In the genomic region with DNA sequence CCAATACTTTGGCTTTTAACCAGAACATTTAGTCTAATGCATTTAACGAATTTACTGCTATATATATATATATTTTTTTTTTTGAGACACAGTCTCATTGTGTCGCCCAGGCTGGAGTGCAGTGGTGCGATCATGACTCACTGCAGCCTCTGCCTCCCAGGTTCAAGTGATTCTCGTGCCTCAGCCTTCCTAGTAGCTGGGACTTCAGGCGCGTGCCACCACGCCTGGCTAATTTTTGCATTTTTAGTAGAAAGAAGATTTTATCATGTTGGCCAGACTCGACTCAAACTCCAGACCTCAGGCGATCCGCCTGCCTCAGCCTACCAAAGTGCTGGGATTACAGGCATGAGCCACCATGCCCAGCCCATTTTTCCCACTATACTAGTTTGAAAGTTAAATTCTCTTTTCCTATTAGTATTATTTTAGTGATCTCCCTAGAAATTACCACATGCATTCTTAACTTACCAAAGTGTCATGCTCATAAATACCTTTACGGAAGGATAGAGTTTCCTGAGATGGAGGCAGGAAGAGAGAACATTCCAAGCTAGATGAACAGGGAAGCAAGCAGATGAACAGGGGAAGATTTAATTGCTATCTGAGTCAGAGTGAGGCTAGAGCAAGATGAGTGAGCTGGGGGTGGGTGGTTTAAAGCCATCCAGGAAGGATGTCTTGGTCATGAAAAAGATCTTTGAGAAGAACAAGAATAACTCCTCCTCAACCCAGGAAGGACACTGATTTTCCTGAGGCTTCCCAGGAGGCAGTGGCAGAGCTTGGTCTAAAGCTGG, we compare ENCODE assay signal across 1 cellular context.
TF ChIP-seq lines count a peak whose summit lies in the region.

No MANE protein-coding gene starts in this region.

TF ChIP-seq in IMR-90, 13 proteins besides CTCF, POLR2A, EP300 and RAD21:
- TF ChIP-seq, protein P1, sequence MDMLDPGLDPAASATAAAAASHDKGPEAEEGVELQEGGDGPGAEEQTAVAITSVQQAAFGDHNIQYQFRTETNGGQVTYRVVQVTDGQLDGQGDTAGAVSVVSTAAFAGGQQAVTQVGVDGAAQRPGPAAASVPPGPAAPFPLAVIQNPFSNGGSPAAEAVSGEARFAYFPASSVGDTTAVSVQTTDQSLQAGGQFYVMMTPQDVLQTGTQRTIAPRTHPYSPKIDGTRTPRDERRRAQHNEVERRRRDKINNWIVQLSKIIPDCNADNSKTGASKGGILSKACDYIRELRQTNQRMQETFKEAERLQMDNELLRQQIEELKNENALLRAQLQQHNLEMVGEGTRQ (IDR thresholded peaks at IDR 0.05; ENCODE audit: low read depth, low read length), result no peak
- TF ChIP-seq CEBPB (IDR thresholded peaks at IDR 0.05; ENCODE audit: low read depth, low read length), result no peak
- no peak for TF ChIP-seq CHD1 (IDR thresholded peaks at IDR 0.05; ENCODE audit: low read depth, low read length)
- TF ChIP-seq, protein P2, sequence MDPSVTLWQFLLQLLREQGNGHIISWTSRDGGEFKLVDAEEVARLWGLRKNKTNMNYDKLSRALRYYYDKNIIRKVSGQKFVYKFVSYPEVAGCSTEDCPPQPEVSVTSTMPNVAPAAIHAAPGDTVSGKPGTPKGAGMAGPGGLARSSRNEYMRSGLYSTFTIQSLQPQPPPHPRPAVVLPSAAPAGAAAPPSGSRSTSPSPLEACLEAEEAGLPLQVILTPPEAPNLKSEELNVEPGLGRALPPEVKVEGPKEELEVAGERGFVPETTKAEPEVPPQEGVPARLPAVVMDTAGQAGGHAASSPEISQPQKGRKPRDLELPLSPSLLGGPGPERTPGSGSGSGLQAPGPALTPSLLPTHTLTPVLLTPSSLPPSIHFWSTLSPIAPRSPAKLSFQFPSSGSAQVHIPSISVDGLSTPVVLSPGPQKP (IDR thresholded peaks at IDR 0.05; ENCODE audit: borderline replicate concordance, low read depth, low read length), result no peak
- TF ChIP-seq SMC3 (IDR thresholded peaks at IDR 0.05; ENCODE audit: low read depth, low read length), result no peak
- TF ChIP-seq NFE2L2 (IDR thresholded peaks at IDR 0.05; ENCODE audit: low read depth, low read length), result no peak
- TF ChIP-seq RFX5 (IDR thresholded peaks at IDR 0.05; ENCODE audit: low read depth, low read length), result no peak
- no peak for TF ChIP-seq FOS (IDR thresholded peaks at IDR 0.05; ENCODE audit: low read depth, low read length)
- no peak for TF ChIP-seq RCOR1 (IDR thresholded peaks at IDR 0.05; ENCODE audit: insufficient replicate concordance, low read length)
- TF ChIP-seq MAFK (IDR thresholded peaks at IDR 0.05; ENCODE audit: low read depth, low read length), result no peak
- TF ChIP-seq MAZ (IDR thresholded peaks at IDR 0.05; ENCODE audit: borderline replicate concordance, low read depth, low read length), result no peak
- TF ChIP-seq BHLHE40 (IDR thresholded peaks at IDR 0.05; ENCODE audit: low read depth, low read length), result no peak
- TF ChIP-seq MXI1 (IDR thresholded peaks at IDR 0.05; ENCODE audit: borderline replicate concordance, low read depth, low read length), result no peak
